8 cellular contexts compared by ENCODE assay signal in the genomic region with DNA sequence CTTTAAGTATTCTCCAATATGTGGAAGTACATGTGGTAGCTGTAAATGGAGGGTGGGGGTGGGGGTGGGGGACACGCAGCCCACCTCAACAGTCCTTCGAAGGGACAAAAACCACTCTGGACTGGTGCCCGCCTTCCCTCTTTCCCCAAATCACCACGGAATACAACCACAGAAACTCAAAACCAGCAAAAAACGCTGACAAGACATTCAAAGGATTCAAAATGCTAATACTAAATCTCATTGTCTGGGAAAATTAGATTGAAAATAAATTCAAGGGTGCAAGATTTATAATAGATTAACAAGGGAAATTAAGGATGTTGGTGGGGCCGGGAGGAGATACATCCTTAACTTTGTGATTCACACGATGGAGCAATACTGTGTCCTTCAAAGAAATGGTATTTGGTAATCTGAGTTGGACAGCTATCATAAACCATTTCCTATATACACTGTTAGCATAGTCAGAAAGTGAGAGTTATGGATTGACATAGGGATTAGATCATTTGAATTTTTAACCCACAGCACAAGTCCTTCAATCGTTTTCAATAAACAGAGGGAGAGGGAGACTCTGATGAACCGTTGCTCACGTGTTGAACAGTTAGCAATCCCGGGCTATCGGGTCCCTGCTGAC. TPM values are rescaled to one million over a fixed set of nuclear protein-coding genes. Genes with fewer than 3 reads are reported as not detected.
A peak's percentile ranks its signal among the peaks of the same experiment; 100 is the strongest.
DNase-seq lines count a peak whose midpoint lies in the region; ATAC-seq and TF ChIP-seq lines count a peak whose summit lies in the region.

No MANE protein-coding gene starts in this region.

- H3K27ac ChIP-seq in Panc1 (ENCODE audit: low read length) (peak overlapping the region; percentile 75), esophagus squamous epithelium (peak overlapping the region; percentile 67 to 97 (median 94)), rectal smooth muscle tissue (ENCODE audit: low read depth, low read length) (no peak overlapping the region)

- TF ChIP-seq POLR2A in esophagus squamous epithelium (IDR thresholded peaks at IDR 0.05): no peak

- in situ Hi-C loops in Panc1 (cut with HindIII; ENCODE audit: low pct_unique_long_range_greater_than_20kb, low sequenced_read_pairs): no loop called here

- intact Hi-C loops in Panc1 (cut with micrococcal nuclease; ENCODE audit: unreplicated experiment) (no loop called here), esophagus squamous epithelium (cut with DNase I) (no loop called here)

- no peak for TF ChIP-seq CTCF in GM12864 (IDR thresholded peaks at IDR 0.05; ENCODE audit: low read depth, low read length, missing control alignments)
- TF ChIP-seq CTCF in Panc1 (IDR thresholded peaks at IDR 0.05): no peak
- no peak for TF ChIP-seq CTCF in esophagus squamous epithelium (IDR thresholded peaks at IDR 0.05)

- POLR2A ChIA-PET in Panc1 (lab: Charles Lee): interaction anchor here (0.5 to 0.7 kb wide), 3 partner anchors 10 to 21 kb away, joined by 3 to 14 read pairs (median 4); no protein-coding TSS in a partner anchor

- H3K36me3 ChIP-seq in Panc1 (ENCODE audit: control insufficient read depth, insufficient read depth, low read length) (no peaks in the 10 kb centered on the region; the same call in 1 of the 2 replicates), esophagus squamous epithelium (no peaks in the 10 kb centered on the region), rectal smooth muscle tissue (ENCODE audit: control insufficient read depth, insufficient read depth, low read length) (no peaks in the 10 kb centered on the region)

- TSS peak; percentile 72 for BruUV-seq in Panc1 (replicated peaks; lab: Mats Ljungman, UMichigan)

- H3K27me3 ChIP-seq in Panc1 (ENCODE audit: control insufficient read depth, insufficient read depth, low read length): no peaks in the 10 kb centered on the region
- no peaks in the 10 kb centered on the region for H3K27me3 ChIP-seq in esophagus squamous epithelium
- peaks cover 2% of the 10 kb centered on the region for H3K27me3 ChIP-seq in rectal smooth muscle tissue (ENCODE audit: control insufficient read depth, insufficient read depth, low read length)

- no peaks in the 10 kb centered on the region for H3K9me3 ChIP-seq in Panc1 (ENCODE audit: control insufficient read depth, insufficient read depth, low read depth, low read length)
- H3K9me3 ChIP-seq in esophagus squamous epithelium: no peaks in the 10 kb centered on the region

- H3K4me1 ChIP-seq in Panc1 (ENCODE audit: control insufficient read depth, insufficient read depth, low read length): 0 out of 2 replicates have a peak, but pooled peaks cover 3% of the 10 kb centered on the region
- peaks cover 15 to 46% (median 15%) of the 10 kb centered on the region in 3 donors for H3K4me1 ChIP-seq in esophagus squamous epithelium
- H3K4me1 ChIP-seq in rectal smooth muscle tissue (ENCODE audit: control insufficient read depth, insufficient read depth, low read length): peaks cover 9% of the 10 kb centered on the region

- CTCF ChIA-PET in Panc1 (lab: Charles Lee): no interaction called here

- WGBS in esophagus squamous epithelium, 2 donors: 36 to 39% methylated on average over 12 of the region's 12 CpGs

- no peak overlapping the region for H3K9ac ChIP-seq in rectal smooth muscle tissue (ENCODE audit: low read length)

- no peak for DNase-seq in GM12864 (ENCODE audit: low read depth)
- DNase-seq in Panc1 (ENCODE audit: low read depth, low spot score): no peak
- no peak for DNase-seq in esophagus squamous epithelium (lab: John Stamatoyannopoulos, UW)
- no peak for DNase-seq in NCI-H82 treated with DMSO at 0.1 percent for 48 hours (lab: John Stamatoyannopoulos, UW; ENCODE audit: unreplicated experiment)

- ATAC-seq in Panc1 (no peak), GM21619 (IDR thresholded peaks at IDR 0.05; ENCODE audit: unreplicated experiment) (no peak), GM21529 (IDR thresholded peaks at IDR 0.05; ENCODE audit: unreplicated experiment) (no peak), GM19035 (IDR thresholded peaks at IDR 0.05; ENCODE audit: unreplicated experiment) (no peak)

- peak overlapping the region; percentile 94 for H3K4me3 ChIP-seq in GM12864 (ENCODE audit: low read depth, low read length)
- H3K4me3 ChIP-seq in Panc1 (ENCODE audit: low read depth in 2 of 2, low read length in 2 of 2): peak overlapping the region; percentile 91 to 94
- H3K4me3 ChIP-seq in esophagus squamous epithelium: peak overlapping the region; percentile 73 to 98 (median 92)
- peak overlapping the region; percentile 89 for H3K4me3 ChIP-seq in rectal smooth muscle tissue (ENCODE audit: low read length)

RNA-seq across cellular contexts. Expression of a gene that starts 0.8 kb away (rescaled TPM):
- total RNA-seq in Panc1 (2021; ENCODE audit: unreplicated experiment): 13.0 TPM
- polyA plus RNA-seq in Panc1 (2012; ENCODE audit: insufficient read length): 8.0 TPM
- 10 to 100 TPM in 3 of 4 donors, 1 to 10 TPM in 1; 8.7 to 13.2 (median 10.4) TPM for total RNA-seq in esophagus squamous epithelium

RNA-seq across cellular contexts. Expression of a gene that starts 1.1 kb away (rescaled TPM):
- 4.0 TPM for total RNA-seq in Panc1 (2021; ENCODE audit: unreplicated experiment)
- polyA plus RNA-seq in Panc1 (2012; ENCODE audit: insufficient read length): 1.4 TPM
- total RNA-seq in esophagus squamous epithelium: 1 to 10 TPM; 1.4 to 4.7 (median 2.0) TPM
